ENCODE assay signal across 8 cellular contexts in the genomic region with DNA sequence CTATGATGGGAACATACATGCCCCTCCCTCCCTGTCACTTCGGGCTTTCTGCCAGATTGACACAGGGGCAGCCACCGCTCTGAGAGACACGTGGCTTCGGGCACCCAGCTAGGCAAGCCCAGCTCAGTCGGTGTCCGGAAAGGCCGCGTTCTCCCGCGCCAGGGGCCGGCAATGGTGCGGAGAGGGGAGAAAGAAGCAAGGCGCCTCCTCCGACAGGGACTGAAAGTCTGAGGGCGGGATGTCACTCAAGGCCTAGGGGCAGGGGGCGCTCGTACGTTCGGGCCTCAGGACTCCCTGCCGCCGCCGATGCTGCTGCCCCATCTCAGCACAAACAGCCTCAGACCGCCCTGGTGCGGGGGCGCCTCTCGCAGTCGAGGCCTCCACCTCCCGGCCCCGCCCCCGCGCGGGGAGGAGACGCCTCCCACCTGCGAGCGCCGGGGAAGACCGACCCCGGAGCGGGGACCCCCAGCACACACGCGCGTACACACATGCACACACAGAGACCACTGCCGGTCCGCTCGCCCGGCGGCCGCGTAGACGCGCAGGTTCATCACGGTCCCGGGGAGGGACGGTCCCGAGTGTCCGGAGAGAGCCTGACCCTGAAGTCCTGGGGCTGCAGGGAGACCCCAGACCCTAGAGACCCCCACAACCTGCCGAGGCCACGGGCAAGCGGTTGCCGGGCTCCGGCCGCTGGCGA.
DNase-seq lines count a peak whose midpoint lies in the region; ATAC-seq lines count a peak whose summit lies in the region.

No MANE protein-coding gene starts in this region.

- DNase-seq in EH (ENCODE audit: low read depth) (peak; percentile 17), NCI-H146 (lab: John Stamatoyannopoulos, UW) (peak; percentile 73), germinal center (ENCODE audit: low spot score) (peak; percentile 56)
- peak; percentile 69 for DNase-seq in activated CD8-positive, alpha-beta memory T cell treated with anti-CD3 and anti-CD28 coated beads, Interleukin-2, amount 50 U/mL, for 48 hours
- DNase-seq in stimulated activated CD4-positive, alpha-beta T cell treated with anti-CD3 and anti-CD28 coated beads, Interleukin-12 subunit alpha, Interleukin-12 subunit beta, amount 100 ng/mL, for 4 hours = peak; percentile 54

- ATAC-seq in GM18873 (IDR thresholded peaks at IDR 0.05; ENCODE audit: low FRiP score, unreplicated experiment) (no peak), HG02610 (IDR thresholded peaks at IDR 0.05; ENCODE audit: unreplicated experiment) (no peak), GM21526 (IDR thresholded peaks at IDR 0.05; ENCODE audit: low FRiP score, unreplicated experiment) (no peak)

Comparison
In these comparisons a context has a peak if more than half of its experiments do, and no peak if none do; other contexts are left out.
1. DNase-seq: peak in every context shown above with its lines; median percentile 73 in NCI-H146; 69 in activated CD8-positive, alpha-beta memory T cell treated with anti-CD3 and anti-CD28 coated beads, Interleukin-2, amount 50 U/mL, for 48 hours; 56 in germinal center; 54 in stimulated activated CD4-positive, alpha-beta T cell treated with anti-CD3 and anti-CD28 coated beads, Interleukin-12 subunit alpha, Interleukin-12 subunit beta, amount 100 ng/mL, for 4 hours; 17 in EH.